ENCODE assay signal across 8 cellular contexts in the genomic region with DNA sequence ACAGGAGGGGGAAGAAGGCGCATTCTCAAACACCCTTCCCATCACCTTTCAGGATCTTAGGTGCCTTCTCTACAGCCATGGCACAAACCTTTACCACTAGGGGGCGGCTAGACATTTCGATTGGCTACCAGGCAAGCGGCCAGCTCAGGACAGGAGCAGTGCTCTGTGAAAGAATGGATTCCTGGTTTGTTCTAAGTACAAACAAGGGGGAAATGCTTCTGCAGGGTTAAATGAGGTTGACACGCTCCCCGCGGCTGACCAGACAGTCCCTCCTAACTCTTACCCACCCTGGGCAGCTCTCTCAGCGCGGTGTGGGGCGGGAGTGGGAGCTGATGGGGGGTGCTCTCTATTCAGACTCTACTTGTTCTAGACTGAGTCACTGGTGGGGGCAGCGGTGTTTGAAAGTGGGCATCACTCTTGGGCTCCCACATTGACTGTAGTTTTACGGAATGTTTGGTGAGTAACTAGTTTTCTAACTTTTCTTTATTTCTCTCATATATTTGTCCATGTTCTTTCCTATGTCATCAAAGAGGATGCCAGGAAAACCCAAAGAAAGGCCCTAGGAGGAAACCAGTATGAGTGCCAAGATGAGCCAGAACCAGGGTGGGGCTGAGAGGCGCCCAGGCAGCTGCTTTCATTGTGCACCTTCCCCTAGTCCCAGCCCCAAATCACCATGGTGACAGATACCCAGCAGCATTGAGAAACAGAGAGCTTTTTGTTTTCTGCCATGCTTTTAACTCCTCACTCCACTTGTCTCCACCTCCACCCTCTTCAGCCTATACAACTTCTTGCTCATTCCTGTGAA.
DNase-seq lines count a peak whose midpoint lies in the region; ATAC-seq and FAIRE-seq lines count a peak whose summit lies in the region.

No MANE protein-coding gene starts in this region.

- peak; percentile 86 for FAIRE-seq in HTR-8/SVneo (lab: Jason Lieb, UNC)

- peak; percentile 82 for DNase-seq in ELR (ENCODE audit: low read depth)
- DNase-seq in HTR-8/SVneo (ENCODE audit: insufficient read length, low spot score): peak; percentile 73
- DNase-seq in NCI-H82 (lab: John Stamatoyannopoulos, UW): peak; percentile 88
- DNase-seq in activated T-cell treated with anti-CD3 and anti-CD28 coated beads for 48 hours (ENCODE audit: low read depth): peak; percentile 27
- peak; percentile 20 for DNase-seq in germinal center (ENCODE audit: low spot score)
- peak in 54 of 56 donors; percentile 5 to 86 (median 52) for DNase-seq in nucleus accumbens (lab: John Stamatoyannopoulos, UW)
- DNase-seq in activated CD4-positive, CD25-positive, alpha-beta regulatory T cell (lab: John Stamatoyannopoulos, UW): no peak

- peak; percentile 93 for ATAC-seq in GM21526 (IDR thresholded peaks at IDR 0.05; ENCODE audit: low FRiP score, unreplicated experiment)

Comparison
In these comparisons a context has a peak if more than half of its experiments do, and no peak if none do; other contexts are left out.
1. DNase-seq: peak in ELR (single experiment), HTR-8/SVneo (single experiment), NCI-H82 (single experiment), activated T-cell treated with anti-CD3 and anti-CD28 coated beads for 48 hours (single experiment), germinal center (single experiment) and nucleus accumbens (54 of 56); none in activated CD4-positive, CD25-positive, alpha-beta regulatory T cell (0 of 4).